ENCODE assay signal across 20 cellular contexts in the genomic region with DNA sequence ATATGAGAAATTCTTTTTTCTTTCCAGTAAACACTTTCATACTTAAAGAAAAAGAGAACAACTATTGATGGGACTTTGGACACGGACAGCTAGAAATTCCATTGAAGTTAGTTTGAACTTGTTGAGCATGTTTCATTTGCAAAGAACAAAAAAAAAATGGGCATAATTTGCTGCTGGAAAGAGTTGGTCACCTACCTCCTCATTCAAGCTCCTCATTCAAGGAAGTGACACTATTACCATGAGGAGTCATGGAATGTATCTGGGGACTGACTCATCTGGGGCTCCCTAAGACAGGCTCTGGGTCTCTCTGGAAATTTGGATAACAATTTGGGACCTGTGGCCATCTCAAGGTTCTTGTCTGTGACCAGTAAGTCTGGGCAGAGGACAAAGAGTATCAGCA. TPM values are rescaled to one million over a fixed set of nuclear protein-coding genes. Genes with fewer than 3 reads are reported as not detected.
DNase-seq lines count a peak whose midpoint lies in the region; ATAC-seq, FAIRE-seq and TF ChIP-seq lines count a peak whose summit lies in the region.
"Had no signal": no experiment of that assay in that cellular context is flagged by ENCODE, and none has a peak within 500 bp of the region (broad histone marks: within the 10 kb centered on the region; RNA-seq: fewer than 3 reads in every experiment).

No MANE protein-coding gene starts in this region.

- TF ChIP-seq POLR2A in breast epithelium (IDR thresholded peaks at IDR 0.05), result no peak

- peak overlapping the region in 1 of 2 donors; percentile 5 for H3K27ac ChIP-seq in breast epithelium
- H3K27ac ChIP-seq: 22Rv1, heart left ventricle, skin epidermis had no signal

- DNase-seq in MCF 10A (ENCODE audit: unreplicated experiment), result peak; percentile 72
- DNase-seq in breast epithelium (ENCODE audit: low spot score in 2 of 2), result no peak
- DNase-seq in SW 1271 (lab: John Stamatoyannopoulos, UW), result peak; percentile 62 to 79
- DNase-seq in fibroblast of pulmonary artery (ENCODE audit: low read depth), result peak; percentile 35
- peak; percentile 56 for DNase-seq in urothelium cell line (ENCODE audit: low spot score)
- no peak for DNase-seq in activated T-cell treated with anti-CD3 and anti-CD28 coated beads, Interleukin-2, amount 50 U/mL, for 48 hours
- DNase-seq in SKM-1 treated with dmso at 0.1 percent for 144 hours (lab: John Stamatoyannopoulos, UW; ENCODE audit: unreplicated experiment), result no peak
- DNase-seq: activated CD4-positive, alpha-beta T cell treated with anti-CD3 and anti-CD28 coated beads, Interleukin-2, amount 50 U/mL, for 1 hour; anterior cingulate cortex; Calu3; effector CD8-positive, alpha-beta T cell; heart left ventricle; NCI-H1105; substantia nigra had no signal

- H3K4me1 ChIP-seq in breast epithelium, result no peaks in the 10 kb centered on the region
- H3K4me1 ChIP-seq: heart left ventricle had no signal

- intact Hi-C loops in MCF 10A (cut with micrococcal nuclease), result no loop called here
- intact Hi-C loops in breast epithelium (cut with DNase I; ENCODE audit: low total_unique reads), result no loop called here

- peaks cover 29% of the 10 kb centered on the region for H3K4me1 Mint-ChIP-seq in MCF 10A (ENCODE audit: insufficient read depth, unreplicated experiment)

- no peaks in the 10 kb centered on the region for H3K36me3 ChIP-seq in breast epithelium
- H3K36me3 ChIP-seq: heart left ventricle had no signal

- H3K4me3 Mint-ChIP-seq in MCF 10A (ENCODE audit: unreplicated experiment), result peak overlapping the region; percentile 45
- H3K4me3 Mint-ChIP-seq: neural crest cell; T-helper 1 cell treated with Interleukin-12 subunit alpha and Interleukin-12 subunit beta and Interleukin-4 antibody, amounts not matched to agents 30 μg/mL and 1 μg/mL, for 36 hours had no signal

- H3K27me3 Mint-ChIP-seq in MCF 10A (ENCODE audit: insufficient read depth, unreplicated experiment), result no peaks in the 10 kb centered on the region

- no peaks in the 10 kb centered on the region for H3K27me3 ChIP-seq in breast epithelium
- H3K27me3 ChIP-seq: heart left ventricle had no signal

- ATAC-seq in GM19463 (IDR thresholded peaks at IDR 0.05; ENCODE audit: unreplicated experiment), result no peak
- ATAC-seq: heart left ventricle had no signal

- no TSS peak for BruUV-seq in MCF 10A (replicated peaks; lab: Mats Ljungman, UMichigan)

- POLR2A ChIA-PET in MCF 10A (lab: Yijun Ruan, JAX), result interaction anchor here (0.7 to 6.7 kb wide), 12 partner anchors 9 to 327 kb away, joined by 3 to 66 read pairs (median 4); partner anchors contain the start of genes KICS2 and SRGAP1

- H3K4me3 ChIP-seq in breast epithelium, result no peak overlapping the region
- no peak overlapping the region for H3K4me3 ChIP-seq in fibroblast of pulmonary artery (replicated peaks; ENCODE audit: low read depth, low read length)
- H3K4me3 ChIP-seq: heart left ventricle, skin epidermis had no signal

- CTCF ChIA-PET in MCF 10A (lab: Yijun Ruan, JAX), result interaction anchor here (0.7 to 1.0 kb wide), 5 partner anchors 10 to 327 kb away, joined by 3 to 4 read pairs (median 3); partner anchors contain the start of gene SRGAP1

- FAIRE-seq in urothelium cell line (lab: Jason Lieb, UNC), result no peak
- FAIRE-seq: HTR-8/SVneo had no signal

- H3K9me3 Mint-ChIP-seq in MCF 10A (ENCODE audit: unreplicated experiment), result no peaks in the 10 kb centered on the region
- H3K9me3 Mint-ChIP-seq: T-helper 1 cell treated with Interleukin-12 subunit alpha and Interleukin-12 subunit beta and Interleukin-4 antibody, amounts not matched to agents 30 μg/mL and 1 μg/mL, for 36 hours had no signal

- H3K27ac Mint-ChIP-seq in MCF 10A (ENCODE audit: low read depth, unreplicated experiment), result peak overlapping the region; percentile 97
- H3K27ac Mint-ChIP-seq: T-helper 1 cell treated with Interleukin-12 subunit alpha and Interleukin-12 subunit beta and Interleukin-4 antibody, amounts not matched to agents 30 μg/mL and 1 μg/mL, for 36 hours had no signal

- no peaks in the 10 kb centered on the region for H3K36me3 Mint-ChIP-seq in MCF 10A (ENCODE audit: insufficient read depth, unreplicated experiment)

- TF ChIP-seq CTCF in MCF 10A (IDR thresholded peaks at IDR 0.05; ENCODE audit: unreplicated experiment) (no peak), breast epithelium (IDR thresholded peaks at IDR 0.05) (no peak), fibroblast of pulmonary artery (IDR thresholded peaks at IDR 0.05; ENCODE audit: low read length, missing control alignments) (no peak)

- H3K9me3 ChIP-seq in breast epithelium, result no peaks in the 10 kb centered on the region
- H3K9me3 ChIP-seq: heart left ventricle had no signal

RNA-seq across cellular contexts. Expression of gene KICS2, which starts 50.4 kb away (rescaled TPM):
- total RNA-seq in MCF 10A (2022) (9.5 and 11.9 TPM in 2 replicates), breast epithelium (10 to 100 TPM; 10.2 to 17.9 (median 15.7) TPM)

Comparison
In these comparisons a context has a peak if more than half of its experiments do, and no peak if none do; other contexts are left out.
1. DNase-seq: peak in MCF 10A (single experiment), SW 1271 (2 of 2), fibroblast of pulmonary artery (single experiment) and urothelium cell line (single experiment); none in breast epithelium (0 of 2), activated T-cell treated with anti-CD3 and anti-CD28 coated beads, Interleukin-2, amount 50 U/mL, for 48 hours (0 of 2) and SKM-1 treated with dmso at 0.1 percent for 144 hours (single experiment).